ENCODE assay signal across 8 cellular contexts in genomic region chr11:86182976-86183584, GRCh38.
DNase-seq lines count a peak whose midpoint lies in the region; ATAC-seq and TF ChIP-seq lines count a peak whose summit lies in the region.

No MANE protein-coding gene starts in this region.

- H3K9ac ChIP-seq in GM23248, result no peak overlapping the region

- H3F3A ChIP-seq in GM23248 (ENCODE audit: insufficient read depth), result peaks cover 15% of the 10 kb centered on the region

- H3K36me3 ChIP-seq in body of pancreas (replicated peaks in 1 of 2; ENCODE audit: insufficient read depth in 1 of 2, low read depth in 2 of 2) (no peaks in the 10 kb centered on the region), GM23248 (ENCODE audit: low read depth) (no peaks in the 10 kb centered on the region)

- no peaks in the 10 kb centered on the region for H3K36me3 Mint-ChIP-seq in Calu3 (ENCODE audit: insufficient read depth, unreplicated experiment)

- TF ChIP-seq CTCF in Calu3 (IDR thresholded peaks at IDR 0.05; ENCODE audit: unreplicated experiment) (no peak), HL-60 (IDR thresholded peaks at IDR 0.05; ENCODE audit: insufficient read depth, low read length) (no peak), omental fat pad (IDR thresholded peaks at IDR 0.05) (no peak), body of pancreas (IDR thresholded peaks at IDR 0.05) (no peak)

- no peak overlapping the region for H3K4me3 ChIP-seq in HL-60 (replicated peaks; ENCODE audit: insufficient read depth, low read length)
- H3K4me3 ChIP-seq in body of pancreas, result no peak overlapping the region
- H3K4me3 ChIP-seq in GM23248, result no peak overlapping the region

- H3K27ac ChIP-seq in HL-60 (replicated peaks) (no peak overlapping the region; the same call in 1 of the 2 replicates), body of pancreas (no peak overlapping the region), GM23248 (no peak overlapping the region)

- no peaks in the 10 kb centered on the region for H3K9me3 Mint-ChIP-seq in Calu3 (ENCODE audit: low read depth, unreplicated experiment)

- no peak overlapping the region for H3K27ac Mint-ChIP-seq in Calu3 (ENCODE audit: unreplicated experiment)

- H3K4me1 ChIP-seq in body of pancreas (no peaks in the 10 kb centered on the region), GM23248 (ENCODE audit: insufficient read depth) (peaks cover 11% of the 10 kb centered on the region)

- H3K9me3 ChIP-seq in body of pancreas (no peaks in the 10 kb centered on the region), GM23248 (ENCODE audit: low read depth) (no peaks in the 10 kb centered on the region)

- no peak overlapping the region for H3K4me3 Mint-ChIP-seq in Calu3 (ENCODE audit: low read depth, unreplicated experiment)

- H4K20me1 ChIP-seq in GM23248 (ENCODE audit: insufficient read depth), result no peaks in the 10 kb centered on the region

- DNase-seq in Calu3, result peak; percentile 69
- DNase-seq in HL-60 (ENCODE audit: low read depth in 1 of 2, low spot score in 1 of 2), result peak; percentile 44 to 81
- DNase-seq in activated CD8-positive, alpha-beta memory T cell treated with anti-CD3 and anti-CD28 coated beads for 48 hours (ENCODE audit: low read depth in 2 of 3, low spot score in 2 of 3), result peak in 2 of 3 experiments; percentile 39 to 78
- no peak for DNase-seq in omental fat pad (ENCODE audit: low spot score)
- no peak for DNase-seq in body of pancreas
- DNase-seq in GM23248, result no peak
- no peak for DNase-seq in NCI-H510A treated with DMSO at 0.1 percent for 48 hours (lab: John Stamatoyannopoulos, UW)

- WGBS in body of pancreas, 2 donors, result 60 to 67% methylated on average over 8 of the region's 8 CpGs
- 88 to 91% methylated on average over 8 of the region's 8 CpGs for WGBS in GM23248 (ENCODE audit: low coverage in 1 of 2, low lambda C conversion rate in 2 of 2, missing lambda C conversion rate in 2 of 2), 2 experiments

- CTCF ChIA-PET in Calu3 (lab: Charles Lee), result interaction anchor here (0.7 to 1.2 kb wide), 2 partner anchors 11 to 67 kb away, joined by 3 to 6 read pairs; no protein-coding TSS in a partner anchor

- BruUV-seq in Calu3 (replicated peaks; lab: Mats Ljungman, UMichigan), result no TSS peak

- H3K27me3 Mint-ChIP-seq in Calu3 (ENCODE audit: unreplicated experiment), result no peaks in the 10 kb centered on the region

- no peak overlapping the region for H2AFZ ChIP-seq in GM23248

- no peak for TF ChIP-seq POLR2A in body of pancreas (IDR thresholded peaks at IDR 0.05)

- ATAC-seq in GM21381 (IDR thresholded peaks at IDR 0.05; ENCODE audit: unreplicated experiment), result peak; percentile 90
- ATAC-seq in omental fat pad (ENCODE audit: low FRiP score), result peak; percentile 31
- ATAC-seq in body of pancreas, result no peak

- in situ Hi-C loops in GM23248 (cut with MboI), result no loop called here

- peaks cover 9% of the 10 kb centered on the region for H3K4me1 Mint-ChIP-seq in Calu3 (ENCODE audit: low read depth, unreplicated experiment)

- no peaks in the 10 kb centered on the region for H3K27me3 ChIP-seq in HL-60 (ENCODE audit: insufficient read depth, poor library complexity, severe bottlenecking)
- no peaks in the 10 kb centered on the region for H3K27me3 ChIP-seq in body of pancreas
- no peaks in the 10 kb centered on the region for H3K27me3 ChIP-seq in GM23248 (replicated peaks; ENCODE audit: insufficient read depth)

- H3K79me2 ChIP-seq in GM23248 (ENCODE audit: insufficient read depth), result no peaks in the 10 kb centered on the region

- H3K9me2 ChIP-seq in GM23248 (ENCODE audit: insufficient read depth), result no peaks in the 10 kb centered on the region

- H3K4me2 ChIP-seq in GM23248 (ENCODE audit: unreplicated experiment), result no peak overlapping the region

- intact Hi-C loops in Calu3 (cut with micrococcal nuclease; ENCODE audit: unreplicated experiment), result no loop called here
- intact Hi-C loops in body of pancreas (cut with DNase I), result no loop called here

Comparison
In these comparisons a context has a peak if more than half of its experiments do, and no peak if none do; other contexts are left out.
1. DNase-seq: peak in Calu3 (single experiment), HL-60 (2 of 2) and activated CD8-positive, alpha-beta memory T cell treated with anti-CD3 and anti-CD28 coated beads for 48 hours (2 of 3); none in omental fat pad (single experiment), body of pancreas (0 of 4), GM23248 (single experiment) and NCI-H510A treated with DMSO at 0.1 percent for 48 hours (single experiment).